29 cellular contexts compared by ENCODE assay signal in the genomic region with DNA sequence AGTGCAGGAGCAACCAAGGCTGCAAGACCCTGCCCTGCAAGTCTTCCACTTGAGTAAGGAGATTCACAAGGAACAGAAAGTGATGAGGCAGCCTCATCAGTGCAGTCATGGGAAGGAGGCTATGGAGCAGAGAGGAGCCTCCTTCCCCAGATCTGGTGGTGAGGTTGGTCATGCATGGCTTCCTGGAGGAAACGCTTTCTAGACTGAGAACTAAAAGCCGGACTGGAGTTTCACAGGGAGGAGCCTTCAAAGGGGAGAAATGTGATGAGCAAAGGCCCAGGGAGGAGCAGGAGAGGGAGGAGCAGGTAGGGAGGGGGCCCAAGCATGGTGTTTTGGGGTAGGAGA.
DNase-seq lines count a peak whose midpoint lies in the region; ATAC-seq and TF ChIP-seq lines count a peak whose summit lies in the region.
"Had no signal": no experiment of that assay in that cellular context is flagged by ENCODE, and none has a peak within 500 bp of the region (broad histone marks: within the 10 kb centered on the region; RNA-seq: fewer than 3 reads in every experiment).

No MANE protein-coding gene starts in this region.

- ATAC-seq in Right ventricle myocardium superior (ENCODE audit: poor library complexity) (peak; percentile 54), GM21526 (IDR thresholded peaks at IDR 0.05; ENCODE audit: low FRiP score, unreplicated experiment) (no peak), GM19023 (IDR thresholded peaks at IDR 0.05; ENCODE audit: unreplicated experiment) (no peak)
- ATAC-seq: activated CD8-positive, alpha-beta T cell treated with anti-CD3 and anti-CD28 coated beads for 36 hours; activated T-helper 17 cell treated with anti-CD3 and anti-CD28 coated beads, Interleukin-2, amount 50 U/mL, for 72 hours had no signal

- H3K9me3 Mint-ChIP-seq in brain (peaks cover 0 to 7% (median under 1%) of the 10 kb centered on the region in 5 experiments), immature natural killer cell (no peaks in the 10 kb centered on the region)
- H3K9me3 Mint-ChIP-seq: activated CD8-positive, alpha-beta T cell treated with anti-CD3 and anti-CD28 coated beads for 36 hours; activated naive CD4-positive, alpha-beta T cell treated with anti-CD3 and anti-CD28 coated beads, Interleukin-2, amount 10 ng/mL, durations not matched to agents 7 days and 5 days; activated T-helper 17 cell treated with anti-CD3 and anti-CD28 coated beads, Interleukin-2, amount 50 U/mL, for 72 hours; T-helper 2 cell treated with Interferon-gamma antibody and Interleukin-4, amounts not matched to agents 5 μg/mL and 100 μg/mL, for 36 hours had no signal

- H3K4me1 Mint-ChIP-seq in brain: peaks cover 40% of the 10 kb centered on the region
- H3K4me1 Mint-ChIP-seq in immature natural killer cell: no peaks in the 10 kb centered on the region
- H3K4me1 Mint-ChIP-seq: activated naive CD4-positive, alpha-beta T cell treated with anti-CD3 and anti-CD28 coated beads, Interleukin-2, amount 10 ng/mL, durations not matched to agents 7 days and 5 days; activated T-helper 17 cell treated with anti-CD3 and anti-CD28 coated beads, Interleukin-2, amount 50 U/mL, for 72 hours; CD4-positive, alpha-beta memory T cell had no signal

- no peaks in the 10 kb centered on the region for H3K4me1 ChIP-seq in right atrium auricular region
- H3K4me1 ChIP-seq: breast epithelium, colonic mucosa, prostate gland, thyroid gland had no signal

- H3K36me3 Mint-ChIP-seq in brain: peaks cover 86% of the 10 kb centered on the region
- no peaks in the 10 kb centered on the region for H3K36me3 Mint-ChIP-seq in immature natural killer cell
- H3K36me3 Mint-ChIP-seq: activated naive CD4-positive, alpha-beta T cell treated with anti-CD3 and anti-CD28 coated beads, Interleukin-2, amount 10 ng/mL, durations not matched to agents 7 days and 5 days; CD4-positive, alpha-beta memory T cell had no signal

- H3K27ac ChIP-seq in right atrium auricular region: no peak overlapping the region
- H3K27ac ChIP-seq: breast epithelium, colonic mucosa, PC-9, prostate gland, sigmoid colon, stomach, thyroid gland had no signal

- H3K4me3 Mint-ChIP-seq in brain: no peak overlapping the region
- H3K4me3 Mint-ChIP-seq in immature natural killer cell: no peak overlapping the region
- H3K4me3 Mint-ChIP-seq: activated CD8-positive, alpha-beta T cell treated with anti-CD3 and anti-CD28 coated beads for 36 hours; activated naive CD4-positive, alpha-beta T cell treated with anti-CD3 and anti-CD28 coated beads, Interleukin-2, amount 10 ng/mL, durations not matched to agents 7 days and 5 days; activated T-helper 17 cell treated with anti-CD3 and anti-CD28 coated beads, Interleukin-2, amount 50 U/mL, for 72 hours; CD4-positive, alpha-beta memory T cell; endodermal cell; T-helper 2 cell treated with Interferon-gamma antibody and Interleukin-4, amounts not matched to agents 5 μg/mL and 100 μg/mL, for 36 hours had no signal

- H3K4me3 ChIP-seq in right atrium auricular region: no peak overlapping the region
- H3K4me3 ChIP-seq: breast epithelium, colonic mucosa, PC-9, prostate gland, sigmoid colon, stomach, thyroid gland had no signal

- no peaks in the 10 kb centered on the region for H3K27me3 Mint-ChIP-seq in brain
- peaks cover 0 to 7% (median 4%) of the 10 kb centered on the region in 3 donors for H3K27me3 Mint-ChIP-seq in immature natural killer cell (ENCODE audit: low read depth in 3 of 3)
- H3K27me3 Mint-ChIP-seq: activated CD8-positive, alpha-beta T cell treated with anti-CD3 and anti-CD28 coated beads for 36 hours; activated naive CD4-positive, alpha-beta T cell treated with anti-CD3 and anti-CD28 coated beads, Interleukin-2, amount 10 ng/mL, durations not matched to agents 7 days and 5 days; activated T-helper 17 cell treated with anti-CD3 and anti-CD28 coated beads, Interleukin-2, amount 50 U/mL, for 72 hours had no signal

- peak overlapping the region in 4 of 5 experiments; percentile 5 to 79 (median 41) for H3K27ac Mint-ChIP-seq in brain
- no peak overlapping the region for H3K27ac Mint-ChIP-seq in immature natural killer cell
- H3K27ac Mint-ChIP-seq: activated CD8-positive, alpha-beta T cell treated with anti-CD3 and anti-CD28 coated beads for 36 hours; activated naive CD4-positive, alpha-beta T cell treated with anti-CD3 and anti-CD28 coated beads, Interleukin-2, amount 10 ng/mL, durations not matched to agents 7 days and 5 days; activated T-helper 17 cell treated with anti-CD3 and anti-CD28 coated beads, Interleukin-2, amount 50 U/mL, for 72 hours; CD4-positive, alpha-beta memory T cell; endodermal cell; T-helper 2 cell treated with Interferon-gamma antibody and Interleukin-4, amounts not matched to agents 5 μg/mL and 100 μg/mL, for 36 hours had no signal

- DNase-seq in Right ventricle myocardium superior: no peak
- DNase-seq in right atrium auricular region (ENCODE audit: low spot score): no peak
- DNase-seq in kidney tubule cell (ENCODE audit: low spot score): peak; percentile 75
- DNase-seq in pons (ENCODE audit: low spot score): peak; percentile 46
- no peak for DNase-seq in immature natural killer cell
- DNase-seq: activated CD8-positive, alpha-beta memory T cell treated with anti-CD3 and anti-CD28 coated beads, Interleukin-2, amount 50 U/mL, for 48 hours; activated CD8-positive, alpha-beta T cell treated with anti-CD3 and anti-CD28 coated beads for 36 hours; activated naive CD4-positive, alpha-beta T cell treated with anti-CD3 and anti-CD28 coated beads, Interleukin-2, amount 10 ng/mL, durations not matched to agents 7 days and 5 days; CD4-positive, alpha-beta memory T cell; colonic mucosa; NCI-H1436 treated with DMSO at 0.1 percent for 48 hours; NCI-H2081 treated with DMSO at 0.1 percent for 48 hours; NCI-H226; NCI-H526 treated with DMSO at 0.1 percent for 48 hours; NK-92 treated with Interleukin-12 subunit alpha and Interleukin-12 subunit beta, amount 100 ng/mL, for 24 hours; PC-9; SHP77 treated with DMSO at 0.1 percent for 48 hours; sigmoid colon; stimulated activated CD4-positive, alpha-beta T cell treated with anti-CD3 and anti-CD28 coated beads, Interleukin-4, amount 100 ng/mL, for 1 hour; stomach; thyroid gland had no signal

- intact Hi-C loops in Right ventricle myocardium superior (cut with DNase I): no loop called here

- no peak for TF ChIP-seq CTCF in right atrium auricular region (IDR thresholded peaks at IDR 0.05)
- TF ChIP-seq CTCF in brain (conservative IDR thresholded peaks at IDR 0.05): no peak

- no peaks in the 10 kb centered on the region for H3K9me3 ChIP-seq in right atrium auricular region
- H3K9me3 ChIP-seq: breast epithelium, colonic mucosa, prostate gland, sigmoid colon, stomach, thyroid gland had no signal

- no peaks in the 10 kb centered on the region for H3K27me3 ChIP-seq in right atrium auricular region
- H3K27me3 ChIP-seq: breast epithelium, colonic mucosa, sigmoid colon, stomach, thyroid gland had no signal

- no peaks in the 10 kb centered on the region for H3K36me3 ChIP-seq in right atrium auricular region
- H3K36me3 ChIP-seq: breast epithelium, colonic mucosa, prostate gland, sigmoid colon, stomach, thyroid gland had no signal

Comparison
In these comparisons a context has a peak if more than half of its experiments do, and no peak if none do; other contexts are left out.
1. DNase-seq: peak in kidney tubule cell (single experiment) and pons (single experiment); none in Right ventricle myocardium superior (single experiment), right atrium auricular region (single experiment) and immature natural killer cell (0 of 3).
2. H3K27ac Mint-ChIP-seq: peak in brain (4 of 5); none in immature natural killer cell (0 of 6).